ENCODE assay signal across 7 cellular contexts in genomic region chr2:219161097-219161496, GRCh38. TPM values are rescaled to one million over a fixed set of nuclear protein-coding genes. Genes with fewer than 3 reads are reported as not detected.
DNase-seq lines count a peak whose midpoint lies in the region; ATAC-seq and TF ChIP-seq lines count a peak whose summit lies in the region.

No MANE protein-coding gene starts in this region.

- TSS peak; percentile 75 for BruUV-seq in HCT116 (replicated peaks; lab: Mats Ljungman, UMichigan)

- H3K36me3 ChIP-seq in HCT116 (ENCODE audit: control insufficient read depth in 1 of 2, insufficient read depth in 2 of 2, low read length in 2 of 2) (peaks cover 0 to 3% of the 10 kb centered on the region in 2 experiments; a peak in 2 of 4 replicates), hepatocyte (replicated peaks; ENCODE audit: insufficient read depth, low read depth) (no peaks in the 10 kb centered on the region), spleen (peaks cover 0 to 31% (median 16%) of the 10 kb centered on the region in 6 donors)

- H2AFZ ChIP-seq in HCT116 (ENCODE audit: low read depth, low read length, poor library complexity, severe bottlenecking) (no peak overlapping the region), hepatocyte (no peak overlapping the region)

- no peak; the same call in 1 of the 2 replicates for ATAC-seq in HCT116
- no peak for ATAC-seq in activated B cell treated with CpG ODN at 0.5 μM for 24 hours (ENCODE audit: low read depth)
- no peak for ATAC-seq in HG03097 (IDR thresholded peaks at IDR 0.05; ENCODE audit: low FRiP score, unreplicated experiment)

- TF ChIP-seq POLR2A in HCT116 (IDR thresholded peaks at IDR 0.05; ENCODE audit: borderline replicate concordance, extremely low read depth, insufficient read depth, insufficient read length) (no peak), spleen (IDR thresholded peaks at IDR 0.05) (no peak)

- H3K4me1 ChIP-seq in HCT116 (ENCODE audit: control insufficient read depth in 1 of 2, insufficient read depth in 2 of 2, low read length in 2 of 2) = peaks cover 5 to 16% of the 10 kb centered on the region in 2 experiments; a peak in 3 of 4 replicates
- H3K4me1 ChIP-seq in hepatocyte (ENCODE audit: insufficient read depth) = peaks cover 3% of the 10 kb centered on the region
- peaks cover 7 to 24% (median 14%) of the 10 kb centered on the region in 6 donors for H3K4me1 ChIP-seq in spleen

- H3K27ac Mint-ChIP-seq in activated B cell treated with CpG ODN at 0.5 μM for 24 hours = peak overlapping the region; percentile 98

- WGBS in hepatocyte (ENCODE audit: low lambda C conversion rate, missing lambda C conversion rate) = 71% methylated on average over 4 of the region's 4 CpGs
- 74 to 91% (median 79%) methylated on average over 4 of the region's 4 CpGs for WGBS in spleen, 5 donors

- H3K27ac ChIP-seq in HCT116 (ENCODE audit: low read depth, low read length) (peak overlapping the region; percentile 82), hepatocyte (no peak overlapping the region), spleen (peak overlapping the region; percentile 90 to 97 (median 96))

- H3K4me2 ChIP-seq in HCT116 (ENCODE audit: low read length) = peak overlapping the region; percentile 78
- H3K4me2 ChIP-seq in hepatocyte = peak overlapping the region; percentile 78

- POLR2A ChIA-PET in HCT116 (lab: Charles Lee) = no interaction called here
- POLR2A ChIA-PET in activated B cell treated with CpG ODN at 0.5 μM for 24 hours (lab: Charles Lee) = interaction anchor here (0.8 to 1.1 kb wide), 3 partner anchors 13 to 57 kb away, joined by 3 read pairs; no protein-coding TSS in a partner anchor

- no peaks in the 10 kb centered on the region for H3K9me3 Mint-ChIP-seq in activated B cell treated with CpG ODN at 0.5 μM for 24 hours

- peak overlapping the region; percentile 72 for H3K9ac ChIP-seq in HCT116 (ENCODE audit: low read length)

- CTCF ChIA-PET in HCT116 (lab: Charles Lee) (no interaction called here), activated B cell treated with CpG ODN at 0.5 μM for 24 hours (lab: Charles Lee) (interaction anchor here (2.6 kb wide), 1 partner anchor 131 kb away, joined by 6 read pairs; no protein-coding TSS in a partner anchor)

- H3K27me3 Mint-ChIP-seq in activated B cell treated with CpG ODN at 0.5 μM for 24 hours = no peaks in the 10 kb centered on the region

- H3K4me3 ChIP-seq in HCT116 (replicated peaks in 1 of 2; ENCODE audit: low read depth in 1 of 2, low read length in 2 of 2) (peak overlapping the region; percentile 67 to 69), hepatocyte (no peak overlapping the region), spleen (peak overlapping the region in 6 of 8 donors; percentile 63 to 81 (median 73))

- TF ChIP-seq RAD21 in HCT116 (IDR thresholded peaks at IDR 0.05; ENCODE audit: low read depth) = no peak

- intact Hi-C loops in HCT116 (cut with micrococcal nuclease) = loop anchor here (2.0 kb wide), 3 partner anchors 50 to 192 kb away; no protein-coding TSS in a partner anchor
- intact Hi-C loops in activated B cell treated with CpG ODN at 0.5 μM for 24 hours (cut with micrococcal nuclease) = loop anchor here (2.0 to 5.0 kb wide), 2 partner anchors 58 to 264 kb away; partner anchors contain the start of gene ABCB6
- intact Hi-C loops in spleen (cut with DNase I; ENCODE audit: low total_unique reads) = loop anchor here (5.0 kb wide), 1 partner anchor 131 kb away; no protein-coding TSS in a partner anchor

- RAD21 ChIA-PET in HCT116 (lab: Charles Lee; ENCODE audit: low non-redundant PET in 1 of 2, low total read pairs in 2 of 2, uncharacterized antibody in 2 of 2, unreplicated experiment in 2 of 2) = no interaction called here

- H3K79me2 ChIP-seq in HCT116 (ENCODE audit: insufficient read depth, low read length) (no peaks in the 10 kb centered on the region), hepatocyte (peaks cover 10% of the 10 kb centered on the region)

- peak overlapping the region; percentile 96 for H3K4me3 Mint-ChIP-seq in activated B cell treated with CpG ODN at 0.5 μM for 24 hours

- DNase-seq in HCT116 (ENCODE audit: low read depth, low spot score) (no peak), activated B cell treated with CpG ODN at 0.5 μM for 24 hours (no peak), hepatocyte (ENCODE audit: low spot score) (no peak), spleen (no peak), retina (no peak), GOT3 (lab: John Stamatoyannopoulos, UW) (no peak)

- H3K9me3 ChIP-seq in HCT116 (ENCODE audit: control insufficient read depth in 1 of 2, insufficient read depth in 1 of 2, low read depth in 1 of 2, low read length in 2 of 2) (no peaks in the 10 kb centered on the region), hepatocyte (ENCODE audit: low read depth) (no peaks in the 10 kb centered on the region), spleen (no peaks in the 10 kb centered on the region)

- H3K4me1 Mint-ChIP-seq in activated B cell treated with CpG ODN at 0.5 μM for 24 hours = peaks cover 16% of the 10 kb centered on the region

- peaks cover 27% of the 10 kb centered on the region for H3K36me3 Mint-ChIP-seq in activated B cell treated with CpG ODN at 0.5 μM for 24 hours (ENCODE audit: low read depth)

- TF ChIP-seq CTCF in HCT116 (IDR thresholded peaks at IDR 0.05 in 2 of 3, conservative IDR thresholded peaks at IDR 0.05 in 1 of 3; ENCODE audit: borderline replicate concordance in 1 of 3, insufficient read depth in 1 of 3, low read depth in 2 of 3, low read length in 2 of 3) (no peak), activated B cell treated with CpG ODN at 0.5 μM for 24 hours (IDR thresholded peaks at IDR 0.05) (no peak), hepatocyte (IDR thresholded peaks at IDR 0.05; ENCODE audit: poor library complexity) (no peak), spleen (IDR thresholded peaks at IDR 0.05 in 8 of 11, conservative IDR thresholded peaks at IDR 0.05 in 3 of 11) (no peak)

- H3K9me2 ChIP-seq in HCT116 (ENCODE audit: insufficient read depth) = no peaks in the 10 kb centered on the region
- H3K9me2 ChIP-seq in hepatocyte (replicated peaks; ENCODE audit: insufficient read depth) = no peaks in the 10 kb centered on the region

- H4K20me1 ChIP-seq in HCT116 (ENCODE audit: insufficient read depth) = no peaks in the 10 kb centered on the region
- no peaks in the 10 kb centered on the region for H4K20me1 ChIP-seq in hepatocyte (ENCODE audit: insufficient read depth, poor library complexity, severe bottlenecking)

- no peaks in the 10 kb centered on the region for H3K27me3 ChIP-seq in HCT116 (ENCODE audit: insufficient read depth, low read length)
- no peaks in the 10 kb centered on the region for H3K27me3 ChIP-seq in hepatocyte
- no peaks in the 10 kb centered on the region for H3K27me3 ChIP-seq in spleen (replicated peaks in 1 of 7)

RNA-seq across cellular contexts. Expression of gene NHEJ1, which starts 0.5 kb away (rescaled TPM):
- total RNA-seq in HCT116 (2021; ENCODE audit: unreplicated experiment) (16.4 TPM), activated B cell treated with CpG ODN at 0.5 μM for 24 hours (19.1 and 25.0 TPM in 2 replicates), hepatocyte (27.8 and 28.2 TPM in 2 replicates), spleen (10 to 100 TPM; 13.3 to 25.9 (median 16.6) TPM)
- polyA plus RNA-seq in HCT116 (2012) = 15.8 and 16.7 TPM in 2 replicates
- polyA plus RNA-seq in hepatocyte (18.1 and 18.2 TPM in 2 replicates), spleen (1 to 10 TPM; 5.5 to 7.9 (median 7.8) TPM)

RNA-seq across cellular contexts. Expression of gene SLC23A3, which starts 8.7 kb away (rescaled TPM):
- total RNA-seq in HCT116 (2021; ENCODE audit: unreplicated experiment) (4.8 TPM), activated B cell treated with CpG ODN at 0.5 μM for 24 hours (4.5 and 4.9 TPM in 2 replicates), hepatocyte (1.4 and 1.5 TPM in 2 replicates), spleen (1 to 10 TPM; 1.5 to 5.0 (median 3.5) TPM)
- polyA plus RNA-seq in HCT116 (2012) = 1.7 and 2.7 TPM in 2 replicates
- polyA plus RNA-seq in hepatocyte (0.80 and 1.1 TPM in 2 replicates), spleen (1 to 10 TPM; 1.2 to 2.2 (median 1.3) TPM)

RNA-seq across cellular contexts. Expression of gene CNPPD1, which starts 15.6 kb away (rescaled TPM):
- total RNA-seq in HCT116 (2021; ENCODE audit: unreplicated experiment) (41.9 TPM), activated B cell treated with CpG ODN at 0.5 μM for 24 hours (144 and 147 TPM in 2 replicates), hepatocyte (25.8 and 34.0 TPM in 2 replicates), spleen (10 to 100 TPM; 51.3 to 80.8 (median 66.4) TPM)
- polyA plus RNA-seq in HCT116 (2012) = 40.4 and 45.0 TPM in 2 replicates
- polyA plus RNA-seq in hepatocyte (49.4 and 50.8 TPM in 2 replicates), spleen (10 to 100 TPM; 53.5 to 65.2 (median 65.2) TPM)

RNA-seq across cellular contexts. Expression of gene RETREG2, which starts 17.0 kb away (rescaled TPM):
- total RNA-seq in HCT116 (2021; ENCODE audit: unreplicated experiment) (63.7 TPM), activated B cell treated with CpG ODN at 0.5 μM for 24 hours (60.5 and 78.6 TPM in 2 replicates), hepatocyte (89.1 and 93.3 TPM in 2 replicates), spleen (100 to 1,000 TPM in 2 of 7 donors, 10 to 100 TPM in 5; 51.5 to 101 (median 76.3) TPM)
- 63.7 and 64.1 TPM in 2 replicates for polyA plus RNA-seq in HCT116 (2012)
- polyA plus RNA-seq in hepatocyte (81.0 and 90.7 TPM in 2 replicates), spleen (10 to 100 TPM; 30.0 to 47.2 (median 32.8) TPM)

RNA-seq across cellular contexts. Expression of gene ZFAND2B, which starts 45.5 kb away (rescaled TPM):
- total RNA-seq in HCT116 (2021; ENCODE audit: unreplicated experiment) (31.4 TPM), activated B cell treated with CpG ODN at 0.5 μM for 24 hours (39.9 and 47.2 TPM in 2 replicates), hepatocyte (38.7 and 58.1 TPM in 2 replicates), spleen (10 to 100 TPM; 46.3 to 77.7 (median 49.8) TPM)
- 35.6 and 40.9 TPM in 2 replicates for polyA plus RNA-seq in HCT116 (2012)
- polyA plus RNA-seq in hepatocyte (55.1 and 65.4 TPM in 2 replicates), spleen (10 to 100 TPM; 39.4 to 63.6 (median 55.0) TPM)
